In genomic region chr4:128287159-128287870, GRCh38 we compare ENCODE assay signal across 8 cellular contexts. TPM values are rescaled to one million over a fixed set of nuclear protein-coding genes. Genes with fewer than 3 reads are reported as not detected.
A peak's percentile ranks its signal among the peaks of the same experiment; 100 is the strongest.
DNase-seq lines count a peak whose midpoint lies in the region; ATAC-seq and TF ChIP-seq lines count a peak whose summit lies in the region.

TSS of gene PGRMC2 (minus strand) at chr4:128287813. CDS start at chr4:128287790, 23 bp downstream.

- H3K9me3 ChIP-seq in lower lobe of right lung (no peaks in the 10 kb centered on the region), subcutaneous abdominal adipose tissue (ENCODE audit: control insufficient read depth in 5 of 5, low read length in 5 of 5) (no peaks in the 10 kb centered on the region)

- no peak for TF ChIP-seq CTCF in lower lobe of right lung (IDR thresholded peaks at IDR 0.05)

- peak; percentile 41; the same call in 1 of the 2 replicates for TF ChIP-seq POLR2A in Raji (IDR thresholded peaks at IDR 0.05; ENCODE audit: insufficient read depth, low read depth, low read length)

- ATAC-seq in HG03025 (IDR thresholded peaks at IDR 0.05; ENCODE audit: low FRiP score, unreplicated experiment) (peak; percentile 8), lower lobe of right lung (peak; percentile 0 to 3), GM19452 (IDR thresholded peaks at IDR 0.05; ENCODE audit: unreplicated experiment) (no peak)

- H3K27me3 ChIP-seq in lower lobe of right lung (ENCODE audit: low read depth) (no peaks in the 10 kb centered on the region), subcutaneous abdominal adipose tissue (ENCODE audit: control insufficient read depth in 5 of 5, insufficient read depth in 4 of 5, low read length in 5 of 5) (no peaks in the 10 kb centered on the region)

- H3K36me3 ChIP-seq in lower lobe of right lung: no peaks in the 10 kb centered on the region
- no peaks in the 10 kb centered on the region for H3K36me3 ChIP-seq in subcutaneous abdominal adipose tissue (ENCODE audit: control insufficient read depth in 5 of 5, insufficient read depth in 5 of 5, low read length in 5 of 5)

- H3K4me3 ChIP-seq in lower lobe of right lung: peak within 1 kb of the TSS; percentile 81
- H3K4me3 ChIP-seq in subcutaneous abdominal adipose tissue (ENCODE audit: low read depth in 1 of 5, low read length in 5 of 5): peak within 1 kb of the TSS; percentile 76 to 91 (median 87)

- peak within 1 kb of the TSS; percentile 94 for H3K27ac ChIP-seq in lower lobe of right lung
- peak within 1 kb of the TSS; percentile 91 for H3K27ac ChIP-seq in subcutaneous abdominal adipose tissue (ENCODE audit: low read depth, low read length)

- H3K4me1 ChIP-seq in lower lobe of right lung (peaks cover 26% of the 10 kb centered on the region), subcutaneous abdominal adipose tissue (ENCODE audit: control insufficient read depth in 5 of 5, insufficient read depth in 5 of 5, low read length in 5 of 5) (peaks cover 0 to 45% (median 40%) of the 10 kb centered on the region in 5 donors)

- DNase-seq in stimulated activated CD4-positive, alpha-beta T cell treated with anti-CD3 and anti-CD28 coated beads, Interleukin-12 subunit alpha, Interleukin-12 subunit beta, amount 100 ng/mL, for 48 hours (ENCODE audit: low read depth in 2 of 3, low spot score in 1 of 3): peak in 2 of 3 donors; percentile 10 to 22
- no peak for DNase-seq in stimulated activated CD4-positive, alpha-beta T cell treated with anti-CD3 and anti-CD28 coated beads, Interleukin-4, amount 100 ng/mL, for 24 hours
- DNase-seq in dermis blood vessel endothelial cell: peak; percentile 47
- no peak for DNase-seq in lower lobe of right lung

- H3K9ac ChIP-seq in subcutaneous abdominal adipose tissue (ENCODE audit: low read length in 5 of 5): peak within 1 kb of the TSS; percentile 42 to 96 (median 86)

- intact Hi-C loops in lower lobe of right lung (cut with DNase I): no loop called here

RNA-seq across cellular contexts. Expression of gene PGRMC2, which starts in this region (rescaled TPM):
- total RNA-seq in dermis blood vessel endothelial cell (18.0 and 47.2 TPM in 2 replicates), lower lobe of right lung (55.5 TPM)

Comparison
In these comparisons a context has a peak if more than half of its experiments do, and no peak if none do; other contexts are left out.
1. DNase-seq: peak in stimulated activated CD4-positive, alpha-beta T cell treated with anti-CD3 and anti-CD28 coated beads, Interleukin-12 subunit alpha, Interleukin-12 subunit beta, amount 100 ng/mL, for 48 hours (2 of 3) and dermis blood vessel endothelial cell (single experiment); none in stimulated activated CD4-positive, alpha-beta T cell treated with anti-CD3 and anti-CD28 coated beads, Interleukin-4, amount 100 ng/mL, for 24 hours (single experiment) and lower lobe of right lung (single experiment).